ENCODE assay signal across 1 cellular context in the genomic region with DNA sequence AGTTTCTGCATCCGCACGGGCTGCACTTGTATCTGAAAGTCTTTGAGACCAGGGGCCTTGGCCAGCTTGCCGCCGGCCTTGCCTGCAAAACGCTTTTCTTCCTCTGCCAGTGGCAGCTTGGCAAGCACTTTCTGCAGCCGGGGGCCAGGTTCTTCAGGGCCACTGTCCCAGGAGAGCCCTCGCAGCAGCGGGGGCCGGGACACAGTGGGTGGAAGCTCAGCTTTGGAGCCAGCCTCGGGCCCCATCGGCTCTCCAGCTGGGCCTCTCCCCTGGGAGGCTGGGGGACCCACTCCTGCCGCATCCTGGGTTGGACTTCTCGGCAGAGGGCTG.
TF ChIP-seq lines count a peak whose summit lies in the region.

No MANE protein-coding gene starts in this region.

TF ChIP-seq in K562, 482 proteins besides CTCF, POLR2A, EP300 and RAD21 (continued from another document):
- TF ChIP-seq, protein P1, sequence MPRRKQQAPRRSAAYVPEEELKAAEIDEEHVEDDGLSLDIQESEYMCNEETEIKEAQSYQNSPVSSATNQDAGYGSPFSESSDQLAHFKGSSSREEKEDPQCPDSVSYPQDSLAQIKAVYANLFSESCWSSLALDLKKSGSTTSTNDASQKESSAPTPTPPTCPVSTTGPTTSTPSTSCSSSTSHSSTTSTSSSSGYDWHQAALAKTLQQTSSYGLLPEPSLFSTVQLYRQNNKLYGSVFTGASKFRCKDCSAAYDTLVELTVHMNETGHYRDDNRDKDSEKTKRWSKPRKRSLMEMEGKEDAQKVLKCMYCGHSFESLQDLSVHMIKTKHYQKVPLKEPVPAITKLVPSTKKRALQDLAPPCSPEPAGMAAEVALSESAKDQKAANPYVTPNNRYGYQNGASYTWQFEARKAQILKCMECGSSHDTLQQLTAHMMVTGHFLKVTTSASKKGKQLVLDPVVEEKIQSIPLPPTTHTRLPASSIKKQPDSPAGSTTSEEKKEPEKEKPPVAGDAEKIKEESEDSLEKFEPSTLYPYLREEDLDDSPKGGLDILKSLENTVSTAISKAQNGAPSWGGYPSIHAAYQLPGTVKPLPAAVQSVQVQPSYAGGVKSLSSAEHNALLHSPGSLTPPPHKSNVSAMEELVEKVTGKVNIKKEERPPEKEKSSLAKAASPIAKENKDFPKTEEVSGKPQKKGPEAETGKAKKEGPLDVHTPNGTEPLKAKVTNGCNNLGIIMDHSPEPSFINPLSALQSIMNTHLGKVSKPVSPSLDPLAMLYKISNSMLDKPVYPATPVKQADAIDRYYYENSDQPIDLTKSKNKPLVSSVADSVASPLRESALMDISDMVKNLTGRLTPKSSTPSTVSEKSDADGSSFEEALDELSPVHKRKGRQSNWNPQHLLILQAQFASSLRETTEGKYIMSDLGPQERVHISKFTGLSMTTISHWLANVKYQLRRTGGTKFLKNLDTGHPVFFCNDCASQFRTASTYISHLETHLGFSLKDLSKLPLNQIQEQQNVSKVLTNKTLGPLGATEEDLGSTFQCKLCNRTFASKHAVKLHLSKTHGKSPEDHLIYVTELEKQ (CRISPR knock-in tag; IDR thresholded peaks at IDR 0.05), result no peak
- no peak for TF ChIP-seq DMBX1 (CRISPR knock-in tag; IDR thresholded peaks at IDR 0.05; ENCODE audit: borderline replicate concordance)
- no peak for TF ChIP-seq CEBPB (tag; IDR thresholded peaks at IDR 0.05)
- no peak for TF ChIP-seq MTA3 (IDR thresholded peaks at IDR 0.05; ENCODE audit: borderline replicate concordance)
- TF ChIP-seq, protein P2, sequence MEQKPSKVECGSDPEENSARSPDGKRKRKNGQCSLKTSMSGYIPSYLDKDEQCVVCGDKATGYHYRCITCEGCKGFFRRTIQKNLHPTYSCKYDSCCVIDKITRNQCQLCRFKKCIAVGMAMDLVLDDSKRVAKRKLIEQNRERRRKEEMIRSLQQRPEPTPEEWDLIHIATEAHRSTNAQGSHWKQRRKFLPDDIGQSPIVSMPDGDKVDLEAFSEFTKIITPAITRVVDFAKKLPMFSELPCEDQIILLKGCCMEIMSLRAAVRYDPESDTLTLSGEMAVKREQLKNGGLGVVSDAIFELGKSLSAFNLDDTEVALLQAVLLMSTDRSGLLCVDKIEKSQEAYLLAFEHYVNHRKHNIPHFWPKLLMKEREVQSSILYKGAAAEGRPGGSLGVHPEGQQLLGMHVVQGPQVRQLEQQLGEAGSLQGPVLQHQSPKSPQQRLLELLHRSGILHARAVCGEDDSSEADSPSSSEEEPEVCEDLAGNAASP (IDR thresholded peaks at IDR 0.05), result no peak
- TF ChIP-seq ZNF707 (CRISPR knock-in tag; conservative IDR thresholded peaks at IDR 0.05), result no peak
- no peak for TF ChIP-seq ZEB2 (IDR thresholded peaks at IDR 0.05)
- TF ChIP-seq POU5F1 (IDR thresholded peaks at IDR 0.05; ENCODE audit: borderline replicate concordance, low read depth, low read length, partially characterized antibody), result no peak
- no peak for TF ChIP-seq NR2C1 (IDR thresholded peaks at IDR 0.05)
- no peak for TF ChIP-seq NR2C1 (tag; IDR thresholded peaks at IDR 0.05)
- TF ChIP-seq TEAD1 (CRISPR knock-in tag; IDR thresholded peaks at IDR 0.05), result no peak
- no peak for TF ChIP-seq FUS (optimal IDR thresholded peaks at IDR 0.05; ENCODE audit: low read depth, low read length)
- no peak for TF ChIP-seq DPF2 (IDR thresholded peaks at IDR 0.05)
- TF ChIP-seq KLF13 (tag; IDR thresholded peaks at IDR 0.05; ENCODE audit: borderline replicate concordance, low read depth), result no peak
- TF ChIP-seq, protein P3, sequence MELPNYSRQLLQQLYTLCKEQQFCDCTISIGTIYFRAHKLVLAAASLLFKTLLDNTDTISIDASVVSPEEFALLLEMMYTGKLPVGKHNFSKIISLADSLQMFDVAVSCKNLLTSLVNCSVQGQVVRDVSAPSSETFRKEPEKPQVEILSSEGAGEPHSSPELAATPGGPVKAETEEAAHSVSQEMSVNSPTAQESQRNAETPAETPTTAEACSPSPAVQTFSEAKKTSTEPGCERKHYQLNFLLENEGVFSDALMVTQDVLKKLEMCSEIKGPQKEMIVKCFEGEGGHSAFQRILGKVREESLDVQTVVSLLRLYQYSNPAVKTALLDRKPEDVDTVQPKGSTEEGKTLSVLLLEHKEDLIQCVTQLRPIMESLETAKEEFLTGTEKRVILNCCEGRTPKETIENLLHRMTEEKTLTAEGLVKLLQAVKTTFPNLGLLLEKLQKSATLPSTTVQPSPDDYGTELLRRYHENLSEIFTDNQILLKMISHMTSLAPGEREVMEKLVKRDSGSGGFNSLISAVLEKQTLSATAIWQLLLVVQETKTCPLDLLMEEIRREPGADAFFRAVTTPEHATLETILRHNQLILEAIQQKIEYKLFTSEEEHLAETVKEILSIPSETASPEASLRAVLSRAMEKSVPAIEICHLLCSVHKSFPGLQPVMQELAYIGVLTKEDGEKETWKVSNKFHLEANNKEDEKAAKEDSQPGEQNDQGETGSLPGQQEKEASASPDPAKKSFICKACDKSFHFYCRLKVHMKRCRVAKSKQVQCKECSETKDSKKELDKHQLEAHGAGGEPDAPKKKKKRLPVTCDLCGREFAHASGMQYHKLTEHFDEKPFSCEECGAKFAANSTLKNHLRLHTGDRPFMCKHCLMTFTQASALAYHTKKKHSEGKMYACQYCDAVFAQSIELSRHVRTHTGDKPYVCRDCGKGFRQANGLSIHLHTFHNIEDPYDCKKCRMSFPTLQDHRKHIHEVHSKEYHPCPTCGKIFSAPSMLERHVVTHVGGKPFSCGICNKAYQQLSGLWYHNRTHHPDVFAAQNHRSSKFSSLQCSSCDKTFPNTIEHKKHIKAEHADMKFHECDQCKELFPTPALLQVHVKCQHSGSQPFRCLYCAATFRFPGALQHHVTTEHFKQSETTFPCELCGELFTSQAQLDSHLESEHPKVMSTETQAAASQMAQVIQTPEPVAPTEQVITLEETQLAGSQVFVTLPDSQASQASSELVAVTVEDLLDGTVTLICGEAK (IDR thresholded peaks at IDR 0.05), result no peak
- TF ChIP-seq, protein P3 (CRISPR knock-in tag; IDR thresholded peaks at IDR 0.05), result no peak
- no peak for TF ChIP-seq STAT5A (IDR thresholded peaks at IDR 0.05; ENCODE audit: borderline replicate concordance, low read length)
